8 cellular contexts compared by ENCODE assay signal in genomic region chr13:46796515-46797467, GRCh38. TPM values are rescaled to one million over a fixed set of nuclear protein-coding genes. Genes with fewer than 3 reads are reported as not detected.
A peak's percentile ranks its signal among the peaks of the same experiment; 100 is the strongest.
DNase-seq lines count a peak whose midpoint lies in the region; ATAC-seq and TF ChIP-seq lines count a peak whose summit lies in the region.

Gene ESD (minus strand): TSS chr13:46797161. CDS start chr13:46791413, 5,748 bp downstream.

- no peaks in the 10 kb centered on the region for H3K9me3 ChIP-seq in BLaER1
- no peaks in the 10 kb centered on the region for H3K9me3 ChIP-seq in liver (ENCODE audit: control insufficient read depth in 4 of 4, low read length in 3 of 4)

- DNase-seq in NCI-H526 treated with DMSO at 0.1 percent for 48 hours (lab: John Stamatoyannopoulos, UW) (peak; percentile 90), dermis microvascular lymphatic vessel endothelial cell (ENCODE audit: low read depth in 2 of 2) (peak; percentile 48 to 84)
- DNase-seq in activated CD4-positive, alpha-beta T cell treated with anti-CD3 and anti-CD28 coated beads, Interleukin-2, amount 50 U/mL, for 24 hours (ENCODE audit: low read depth in 1 of 2, low spot score in 1 of 2) = peak; percentile 88 to 91
- peak; percentile 94 for DNase-seq in stimulated activated CD4-positive, alpha-beta T cell treated with anti-CD3 and anti-CD28 coated beads, Interleukin-4, amount 100 ng/mL, for 24 hours

- peak within 1 kb of the TSS; percentile 81 for H3K4me3 ChIP-seq in BLaER1
- peak within 1 kb of the TSS; percentile 62 to 99 (median 91) for H3K4me3 ChIP-seq in liver (ENCODE audit: low read depth in 1 of 3, low read length in 3 of 3)

- H3K27ac ChIP-seq in BLaER1 (peak within 1 kb of the TSS; percentile 88), liver (ENCODE audit: low read depth in 1 of 2, low read length in 2 of 2) (peak within 1 kb of the TSS; percentile 81 to 93)

- peaks cover 24% of the 10 kb centered on the region for H3K4me1 ChIP-seq in BLaER1
- H3K4me1 ChIP-seq in liver (ENCODE audit: control insufficient read depth in 4 of 4, insufficient read depth in 4 of 4, low read length in 3 of 4) = peaks cover 8 to 62% (median 35%) of the 10 kb centered on the region in 4 donors

- peaks cover 6% of the 10 kb centered on the region; the same call in 1 of the 2 replicates for H4K20me1 ChIP-seq in BLaER1

- H3K27me3 ChIP-seq in BLaER1 (no peaks in the 10 kb centered on the region), liver (ENCODE audit: control insufficient read depth in 4 of 4, insufficient read depth in 4 of 4, low read length in 3 of 4) (no peaks in the 10 kb centered on the region)

- ATAC-seq in GM19324 (IDR thresholded peaks at IDR 0.05; ENCODE audit: low FRiP score, unreplicated experiment) (peak; percentile 85), HG03469 (IDR thresholded peaks at IDR 0.05; ENCODE audit: unreplicated experiment) (peak; percentile 72)

- H3K9ac ChIP-seq in BLaER1 (peak within 1 kb of the TSS; percentile 88), liver (ENCODE audit: low read depth in 1 of 2, low read length in 2 of 2) (peak within 1 kb of the TSS; percentile 42 to 84)

- H3K36me3 ChIP-seq in BLaER1 (no peaks in the 10 kb centered on the region), liver (ENCODE audit: control insufficient read depth in 4 of 4, insufficient read depth in 3 of 4, low read depth in 1 of 4, low read length in 3 of 4) (peaks cover 0 to 3% (median 1%) of the 10 kb centered on the region in 4 donors)

- TF ChIP-seq CTCF in liver (IDR thresholded peaks at IDR 0.05; ENCODE audit: low read depth, low read length, missing input control) = no peak

- H3K4me2 ChIP-seq in BLaER1 = peak within 1 kb of the TSS; percentile 88

- WGBS in liver = under 1% methylated on average over 76 of the region's 76 CpGs

- TF ChIP-seq RAD21 in liver (IDR thresholded peaks at IDR 0.05) = no peak

TF ChIP-seq in liver, 16 proteins besides CTCF, POLR2A, EP300 and RAD21:
- TF ChIP-seq NR2F2 (IDR thresholded peaks at IDR 0.05) (peak; percentile 23), FOXA1 (IDR thresholded peaks at IDR 0.05) (no peak), REST (IDR thresholded peaks at IDR 0.05) (peak; percentile 44), FOXA2 (IDR thresholded peaks at IDR 0.05) (no peak), TAF1 (conservative IDR thresholded peaks at IDR 0.05) (peak; percentile 92), HNF4G (IDR thresholded peaks at IDR 0.05) (no peak), YY1 (IDR thresholded peaks at IDR 0.05) (peak; percentile 99), JUND (IDR thresholded peaks at IDR 0.05) (peak in 1 of 2 donors; percentile 9), MAX (IDR thresholded peaks at IDR 0.05) (peak; percentile 88), GABPA (IDR thresholded peaks at IDR 0.05 in 1 of 2, conservative IDR thresholded peaks at IDR 0.05 in 1 of 2) (no peak), ZBTB33 (IDR thresholded peaks at IDR 0.05) (peak; percentile 94), ATF3 (IDR thresholded peaks at IDR 0.05) (no peak), RXRA (IDR thresholded peaks at IDR 0.05) (peak; percentile 5 to 29), EGR1 (IDR thresholded peaks at IDR 0.05; ENCODE audit: low read depth in 2 of 2) (peak; percentile 31 to 32), HNF4A (conservative IDR thresholded peaks at IDR 0.05) (no peak), SP1 (IDR thresholded peaks at IDR 0.05) (no peak)

RNA-seq across cellular contexts. Expression of gene ESD, which starts in this region (rescaled TPM):
- 69.7 and 86.4 TPM in 2 replicates for total RNA-seq in dermis microvascular lymphatic vessel endothelial cell
- total RNA-seq in liver = 10 to 100 TPM; 63.3 to 66.6 TPM
- polyA plus RNA-seq in liver = 100 to 1,000 TPM in 1 of 2 donors, 10 to 100 TPM in 1; 77.4 to 146 TPM

Comparison
In these comparisons a context has a peak if more than half of its experiments do, and no peak if none do; other contexts are left out.
1. Peak in every context shown above with its lines: DNase-seq, ATAC-seq, H3K4me3 ChIP-seq and H3K27ac ChIP-seq.